ENCODE assay signal across 6 cellular contexts in genomic region chr5:2188137-2188536, GRCh38.
"Had no signal": no experiment of that assay in that cellular context is flagged by ENCODE, and none has a peak within 500 bp of the region (broad histone marks: within the 10 kb centered on the region; RNA-seq: fewer than 3 reads in every experiment).

No MANE protein-coding gene starts in this region.

- DNase-seq: IMR-90, KBM-7, KG1 had no signal

- ATAC-seq: HepG2, K562 had no signal

- H3K27ac ChIP-seq: HL-60 had no signal

- H3K4me3 ChIP-seq: K562 had no signal
